In genomic region chr6:125285936-125286335, GRCh38 we compare ENCODE assay signal across 25 cellular contexts.
"Had no signal": no experiment of that assay in that cellular context is flagged by ENCODE, and none has a peak within 500 bp of the region (broad histone marks: within the 10 kb centered on the region; RNA-seq: fewer than 3 reads in every experiment).

No MANE protein-coding gene starts in this region.

- ATAC-seq: left lobe of liver; naive thymus-derived CD8-positive, alpha-beta T cell; psoas muscle; right cardiac atrium; stimulated activated memory B cell treated with anti-CD40 and anti-IgM and Interleukin-4, amounts not matched to agents 10 μg/mL and 1 μg/mL and 100 μg/mL, for 72 hours; stimulated activated naive CD8-positive, alpha-beta T cell treated with anti-CD3 and anti-CD28 coated beads, Interleukin-15, Interleukin-2, amounts not matched to agents 100 U/mL and 50 U/mL, for 24 hours had no signal

- DNase-seq: caudate nucleus; cerebellar nuclear complex; colonic mucosa; dermis blood vessel endothelial cell; effector memory CD4-positive, alpha-beta T cell; kidney; naive thymus-derived CD8-positive, alpha-beta T cell; nephron progenitor cell; nucleus accumbens; ovary; posterior cingulate gyrus; psoas muscle; right cardiac atrium; stimulated activated CD4-positive, alpha-beta T cell treated with anti-CD3 and anti-CD28 coated beads, Interleukin-12 subunit alpha, Interleukin-12 subunit beta, amount 100 ng/mL, for 4 hours; stimulated activated CD4-positive, alpha-beta T cell treated with anti-CD3 and anti-CD28 coated beads, Interleukin-1b, Interleukin-23, amount 100 ng/mL, for 48 hours; stimulated activated CD4-positive, alpha-beta T cell treated with anti-CD3 and anti-CD28 coated beads, Interleukin-4, amount 100 ng/mL, for 24 hours; stimulated activated naive CD8-positive, alpha-beta T cell treated with anti-CD3 and anti-CD28 coated beads, Interleukin-15, Interleukin-2, amounts not matched to agents 100 U/mL and 50 U/mL, for 24 hours; substantia nigra; testis; tibial artery had no signal

- H3K4me3 ChIP-seq: colonic mucosa, esophagus muscularis mucosa, lung, ovary, psoas muscle, smooth muscle cell, testis, tibial artery had no signal

- H3K27me3 ChIP-seq: colonic mucosa, esophagus muscularis mucosa, ovary, testis, tibial artery had no signal

- H3K9me3 ChIP-seq: colonic mucosa, ovary, testis, tibial artery had no signal

- H3K4me1 ChIP-seq: colonic mucosa, esophagus muscularis mucosa, psoas muscle, testis, tibial artery had no signal

- H3K4me2 ChIP-seq: smooth muscle cell had no signal

- H3K27ac ChIP-seq: colonic mucosa, esophagus muscularis mucosa, ovary, psoas muscle, testis, tibial artery had no signal

- H3K36me3 ChIP-seq: colonic mucosa, ovary had no signal
